Comparison of ENCODE assay signal across 1 cellular context in the genomic region with DNA sequence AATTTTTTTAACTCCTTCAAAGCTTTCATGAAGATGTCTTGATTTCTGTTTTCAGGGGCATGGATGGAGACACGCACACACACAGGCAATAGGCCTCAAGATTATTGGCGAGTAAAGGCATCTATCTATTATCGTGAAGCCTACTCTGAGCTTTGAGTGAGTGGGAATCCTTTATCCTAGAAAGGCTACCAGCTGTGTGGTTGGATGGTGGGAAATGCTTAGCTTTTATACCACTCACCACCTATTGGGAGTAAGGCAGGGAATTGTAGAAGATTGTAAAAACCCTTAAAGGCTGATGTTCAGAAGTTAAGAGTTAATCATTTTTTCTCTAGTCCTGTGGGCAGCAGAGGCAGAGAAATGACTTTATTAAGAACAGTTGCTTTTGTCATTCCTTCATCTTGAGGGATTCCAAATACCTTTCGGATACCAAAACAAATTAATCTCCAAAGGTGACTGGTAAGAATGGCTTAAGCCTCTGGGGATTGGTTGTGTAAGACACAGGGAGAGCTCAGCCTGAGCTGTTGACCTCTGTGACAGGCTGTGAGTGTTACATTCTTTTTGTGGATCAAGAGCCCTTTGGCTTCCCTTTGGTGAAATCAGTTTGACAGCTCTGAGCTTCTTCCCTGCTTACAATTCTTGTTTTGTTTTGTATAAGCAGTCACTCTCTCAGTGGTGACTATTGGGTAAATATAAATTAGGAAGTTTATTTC.
TF ChIP-seq lines count a peak whose summit lies in the region.

No MANE protein-coding gene starts in this region.

TF ChIP-seq in GM12878, 131 proteins besides CTCF, POLR2A, EP300 and RAD21:
- no peak for TF ChIP-seq JUNB (IDR thresholded peaks at IDR 0.05)
- TF ChIP-seq, protein P1, sequence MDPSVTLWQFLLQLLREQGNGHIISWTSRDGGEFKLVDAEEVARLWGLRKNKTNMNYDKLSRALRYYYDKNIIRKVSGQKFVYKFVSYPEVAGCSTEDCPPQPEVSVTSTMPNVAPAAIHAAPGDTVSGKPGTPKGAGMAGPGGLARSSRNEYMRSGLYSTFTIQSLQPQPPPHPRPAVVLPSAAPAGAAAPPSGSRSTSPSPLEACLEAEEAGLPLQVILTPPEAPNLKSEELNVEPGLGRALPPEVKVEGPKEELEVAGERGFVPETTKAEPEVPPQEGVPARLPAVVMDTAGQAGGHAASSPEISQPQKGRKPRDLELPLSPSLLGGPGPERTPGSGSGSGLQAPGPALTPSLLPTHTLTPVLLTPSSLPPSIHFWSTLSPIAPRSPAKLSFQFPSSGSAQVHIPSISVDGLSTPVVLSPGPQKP (IDR thresholded peaks at IDR 0.05; ENCODE audit: low read depth, low read length) = no peak
- TF ChIP-seq, protein P2, sequence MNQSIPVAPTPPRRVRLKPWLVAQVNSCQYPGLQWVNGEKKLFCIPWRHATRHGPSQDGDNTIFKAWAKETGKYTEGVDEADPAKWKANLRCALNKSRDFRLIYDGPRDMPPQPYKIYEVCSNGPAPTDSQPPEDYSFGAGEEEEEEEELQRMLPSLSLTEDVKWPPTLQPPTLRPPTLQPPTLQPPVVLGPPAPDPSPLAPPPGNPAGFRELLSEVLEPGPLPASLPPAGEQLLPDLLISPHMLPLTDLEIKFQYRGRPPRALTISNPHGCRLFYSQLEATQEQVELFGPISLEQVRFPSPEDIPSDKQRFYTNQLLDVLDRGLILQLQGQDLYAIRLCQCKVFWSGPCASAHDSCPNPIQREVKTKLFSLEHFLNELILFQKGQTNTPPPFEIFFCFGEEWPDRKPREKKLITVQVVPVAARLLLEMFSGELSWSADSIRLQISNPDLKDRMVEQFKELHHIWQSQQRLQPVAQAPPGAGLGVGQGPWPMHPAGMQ (IDR thresholded peaks at IDR 0.05; ENCODE audit: borderline replicate concordance) = no peak
- TF ChIP-seq ATF3 (IDR thresholded peaks at IDR 0.05; ENCODE audit: borderline replicate concordance, extremely low read depth, low read depth, low read length) = no peak
- TF ChIP-seq BMI1 (IDR thresholded peaks at IDR 0.05; ENCODE audit: borderline replicate concordance) = no peak
- no peak for TF ChIP-seq IRF4 (IDR thresholded peaks at IDR 0.05; ENCODE audit: low read depth, low read length)
- TF ChIP-seq CREB1 (IDR thresholded peaks at IDR 0.05; ENCODE audit: low read depth) = no peak
- TF ChIP-seq POLR2AphosphoS2 (IDR thresholded peaks at IDR 0.05; ENCODE audit: low read depth, low read length) = no peak
- TF ChIP-seq MEF2B (IDR thresholded peaks at IDR 0.05; ENCODE audit: partially characterized antibody, poor library complexity, severe bottlenecking) = no peak
- TF ChIP-seq SREBF2 (IDR thresholded peaks at IDR 0.05; ENCODE audit: low read length) = no peak
- TF ChIP-seq ZBED1 (IDR thresholded peaks at IDR 0.05; ENCODE audit: borderline replicate concordance) = no peak
- TF ChIP-seq TARDBP (IDR thresholded peaks at IDR 0.05; ENCODE audit: borderline replicate concordance) = no peak
- TF ChIP-seq MTA2 (IDR thresholded peaks at IDR 0.05; ENCODE audit: low read depth) = no peak
- TF ChIP-seq KDM1A (IDR thresholded peaks at IDR 0.05; ENCODE audit: borderline replicate concordance) = no peak
- no peak for TF ChIP-seq CREM (IDR thresholded peaks at IDR 0.05; ENCODE audit: low read depth)
- TF ChIP-seq RFX5 (IDR thresholded peaks at IDR 0.05; ENCODE audit: low read depth, low read length) = no peak
- no peak for TF ChIP-seq ZNF274 (IDR thresholded peaks at IDR 0.05; ENCODE audit: insufficient read depth, insufficient read length)
TF ChIP-seq in GM12878: peak in this region for 0.
